35 cellular contexts compared by ENCODE assay signal in genomic region chr11:87125257-87125656, GRCh38.
A peak's percentile ranks its signal among the peaks of the same experiment; 100 is the strongest.
DNase-seq lines count a peak whose midpoint lies in the region; ATAC-seq, FAIRE-seq and TF ChIP-seq lines count a peak whose summit lies in the region.
"Had no signal": no experiment of that assay in that cellular context is flagged by ENCODE, and none has a peak within 500 bp of the region (broad histone marks: within the 10 kb centered on the region; RNA-seq: fewer than 3 reads in every experiment).

No MANE protein-coding gene starts in this region.

- no peak overlapping the region for H3K9ac ChIP-seq in SK-N-SH
- no peak overlapping the region for H3K9ac ChIP-seq in kidney (ENCODE audit: low read length in 2 of 2)

- CTCF ChIA-PET in SK-N-SH (lab: Yijun Ruan, JAX) = interaction anchor here (2.4 kb wide), 1 partner anchor 27 kb away, joined by 9 read pairs; no protein-coding TSS in a partner anchor

- TF ChIP-seq CTCF in SK-N-SH (IDR thresholded peaks at IDR 0.05) (no peak), bronchial epithelial cell (IDR thresholded peaks at IDR 0.05; ENCODE audit: insufficient read depth, low read length, severe bottlenecking) (no peak), kidney (IDR thresholded peaks at IDR 0.05; ENCODE audit: borderline replicate concordance, extremely low read depth, insufficient read depth) (no peak)

- H3K9me2 ChIP-seq in SK-N-SH = 0 out of 2 replicates have a peak, but pooled peaks cover 3% of the 10 kb centered on the region

- FAIRE-seq in bronchial epithelial cell (lab: Jason Lieb, UNC) (no peak), kidney (lab: Jason Lieb, UNC) (no peak)
- FAIRE-seq: keratinocyte, small intestine, urothelium cell line had no signal

- H4K20me1 ChIP-seq in SK-N-SH (ENCODE audit: insufficient read depth) = no peaks in the 10 kb centered on the region

- no peak for ATAC-seq in SK-N-SH treated with all-trans-retinoic acid at 6 μM for 48 hours
- ATAC-seq: body of pancreas, GM23338, mucosa of descending colon, PC-3, Right ventricle myocardium inferior had no signal

- H3K27me3 ChIP-seq in SK-N-SH (ENCODE audit: insufficient read depth) (no peaks in the 10 kb centered on the region), bronchial epithelial cell (ENCODE audit: control insufficient read depth, insufficient read depth, low read length) (no peaks in the 10 kb centered on the region)
- H3K27me3 ChIP-seq: body of pancreas had no signal

- H3K4me1 ChIP-seq in SK-N-SH (ENCODE audit: control insufficient read depth in 1 of 2, insufficient read depth in 2 of 2, low read depth in 1 of 2, low read length in 1 of 2) (peaks cover 0 to 10% of the 10 kb centered on the region in 2 experiments; a peak in 1 of 4 replicates), kidney (ENCODE audit: control insufficient read depth in 1 of 2, insufficient read depth in 1 of 2, low read depth in 1 of 2, low read length in 2 of 2) (no peaks in the 10 kb centered on the region)

- H3K4me3 ChIP-seq in SK-N-SH (ENCODE audit: low read depth in 2 of 2, low read length in 1 of 2) (no peak overlapping the region), bronchial epithelial cell (ENCODE audit: low read depth, low read length) (no peak overlapping the region), kidney (ENCODE audit: low read length in 2 of 2) (no peak overlapping the region)
- H3K4me3 ChIP-seq: body of pancreas, GM23338, mucosa of descending colon had no signal

- intact Hi-C loops in kidney (cut with DNase I) = no loop called here

- no peak for TF ChIP-seq EP300 in SK-N-SH (IDR thresholded peaks at IDR 0.05; ENCODE audit: borderline replicate concordance in 1 of 2, low read depth in 1 of 2, low read length in 1 of 2)

- H3K27ac ChIP-seq in SK-N-SH (ENCODE audit: low read depth in 2 of 2, low read length in 1 of 2) (no peak overlapping the region), kidney (ENCODE audit: low read depth in 2 of 2, low read length in 2 of 2) (no peak overlapping the region)
- H3K27ac ChIP-seq: 22Rv1, body of pancreas had no signal

- H2AFZ ChIP-seq in SK-N-SH (ENCODE audit: low read depth) = no peak overlapping the region
- H2AFZ ChIP-seq: GM23338 had no signal

- H3K9me3 ChIP-seq in SK-N-SH = peaks cover 3% of the 10 kb centered on the region; the same call in 1 of the 2 replicates
- no peaks in the 10 kb centered on the region for H3K9me3 ChIP-seq in kidney (ENCODE audit: control insufficient read depth in 1 of 2, low read length in 2 of 2)
- H3K9me3 ChIP-seq: body of pancreas, mucosa of descending colon had no signal

- TF ChIP-seq RAD21 in SK-N-SH (IDR thresholded peaks at IDR 0.05; ENCODE audit: low read length) = no peak

- H3F3A ChIP-seq in SK-N-SH (replicated peaks; ENCODE audit: insufficient read depth) = no peaks in the 10 kb centered on the region

- H3K4me2 ChIP-seq in SK-N-SH = no peak overlapping the region
- H3K4me2 ChIP-seq: GM23338 had no signal

- POLR2A ChIA-PET in SK-N-SH (lab: Yijun Ruan, JAX) = no interaction called here

- H3K36me3 ChIP-seq in SK-N-SH (replicated peaks in 1 of 2; ENCODE audit: control insufficient read depth in 1 of 2, insufficient read depth in 2 of 2, low read length in 1 of 2) (no peaks in the 10 kb centered on the region), bronchial epithelial cell (ENCODE audit: control insufficient read depth, insufficient read depth, low read length) (no peaks in the 10 kb centered on the region), kidney (ENCODE audit: control insufficient read depth in 1 of 2, insufficient read depth in 2 of 2, low read length in 2 of 2) (no peaks in the 10 kb centered on the region)

- no peak for DNase-seq in SK-N-SH
- peak; percentile 52 for DNase-seq in bronchial epithelial cell (ENCODE audit: low read depth)
- peak; percentile 34 for DNase-seq in iris pigment epithelial cell (ENCODE audit: low read depth)
- peak; percentile 23 for DNase-seq in stromal cell of bone marrow (ENCODE audit: low read depth)
- no peak for DNase-seq in kidney
- no peak for DNase-seq in DMS114 treated with DMSO at 0.1 percent for 48 hours (lab: John Stamatoyannopoulos, UW; ENCODE audit: unreplicated experiment)
- DNase-seq in medulla oblongata (ENCODE audit: extremely low spot score) = no peak
- DNase-seq: activated CD4-positive, alpha-beta memory T cell treated with anti-CD3 and anti-CD28 coated beads for 36 hours; activated CD4-positive, CD25-positive, alpha-beta regulatory T cell treated with anti-CD3 and anti-CD28 coated beads, Interleukin-2, amount 50 U/mL, for 72 hours; activated naive CD4-positive, alpha-beta T cell treated with Interleukin-2 at 50 U/mL for 16 hours; activated T-cell treated with anti-CD3 and anti-CD28 coated beads, Interleukin-2, amount 50 U/mL, for 72 hours; body of pancreas; Calu3; CD4-positive, CD25-positive, alpha-beta regulatory T cell; cerebellar nuclear complex; dermis blood vessel endothelial cell; DMS79 treated with DMSO at 0.1 percent for 48 hours; GDM1; head of caudate nucleus; HFFc6; IMR-90; mucosa of descending colon; NCI-H1092; NCI-H1694; NCI-H2171; NCI-H524 treated with DMSO at 0.1 percent for 48 hours; NK-92 treated with Interleukin-12 subunit alpha and Interleukin-12 subunit beta, amount 100 ng/mL, for 24 hours; PC-3; small intestine had no signal

- WGBS in SK-N-SH (ENCODE audit: low lambda C conversion rate) = 90% methylated on average over 2 of the region's 2 CpGs

- no peaks in the 10 kb centered on the region for H3K79me2 ChIP-seq in SK-N-SH (ENCODE audit: insufficient read depth)

TF ChIP-seq in SK-N-SH treated with all-trans-retinoic acid at 6 μM for 48 hours, 23 proteins besides CTCF, POLR2A, EP300 and RAD21:
- TF ChIP-seq CSDC2 (CRISPR knock-in tag; IDR thresholded peaks at IDR 0.05) (no peak), ISL1 (CRISPR knock-in tag; IDR thresholded peaks at IDR 0.05) (0 out of 2 replicates have a peak, but pooled peaks have one; percentile 12)

TF ChIP-seq in SK-N-SH, 30 proteins besides CTCF, POLR2A, EP300 and RAD21:
- TF ChIP-seq NFIC (IDR thresholded peaks at IDR 0.05; ENCODE audit: borderline replicate concordance) = no peak
- no peak for TF ChIP-seq GATA2 (CRISPR knock-in tag; IDR thresholded peaks at IDR 0.05)
- no peak for TF ChIP-seq TCF12 (IDR thresholded peaks at IDR 0.05)
- TF ChIP-seq SIN3A (IDR thresholded peaks at IDR 0.05; ENCODE audit: borderline replicate concordance, low read depth, low read length) = no peak

Comparison
In these comparisons a context has a peak if more than half of its experiments do, and no peak if none do; other contexts are left out.
1. DNase-seq: peak in bronchial epithelial cell (single experiment), iris pigment epithelial cell (single experiment) and stromal cell of bone marrow (single experiment); none in SK-N-SH (single experiment), kidney (single experiment), DMS114 treated with DMSO at 0.1 percent for 48 hours (single experiment) and medulla oblongata (single experiment).